ENCODE assay signal across 15 cellular contexts in genomic region chr3:156542101-156543042, GRCh38. TPM values are rescaled to one million over a fixed set of nuclear protein-coding genes. Genes with fewer than 3 reads are reported as not detected.
DNase-seq lines count a peak whose midpoint lies in the region; ATAC-seq and TF ChIP-seq lines count a peak whose summit lies in the region.
"Had no signal": no experiment of that assay in that cellular context is flagged by ENCODE, and none has a peak within 500 bp of the region (broad histone marks: within the 10 kb centered on the region; RNA-seq: fewer than 3 reads in every experiment).

No MANE protein-coding gene starts in this region.

- intact Hi-C loops in adrenal gland (cut with DNase I) (no loop called here), heart left ventricle (cut with DNase I) (loop anchor here in 6 of 10 donors (5.0 to 10.0 kb wide), 5 partner anchors 272 to 595 kb away; no protein-coding TSS in a partner anchor), sigmoid colon (cut with DNase I) (loop anchor here (5.0 kb wide), 1 partner anchor 65 kb away; no protein-coding TSS in a partner anchor)

- no peak overlapping the region for H2AFZ ChIP-seq in ACC112 (ENCODE audit: low read length, unreplicated experiment)

- TF ChIP-seq CTCF in adrenal gland (IDR thresholded peaks at IDR 0.05) (no peak), heart left ventricle (IDR thresholded peaks at IDR 0.05) (no peak), sigmoid colon (IDR thresholded peaks at IDR 0.05) (no peak)

- H3K4me3 ChIP-seq in ACC112 (ENCODE audit: low read depth, low read length) (no peak overlapping the region), adrenal gland (no peak overlapping the region), heart left ventricle (no peak overlapping the region), sigmoid colon (no peak overlapping the region), HAP-1 (no peak overlapping the region)
- H3K4me3 ChIP-seq: skin epidermis had no signal

- H3K27ac ChIP-seq in ACC112 (ENCODE audit: low read depth, low read length) (peak overlapping the region; percentile 88), adrenal gland (peak overlapping the region in 4 of 5 donors; percentile 11 to 67 (median 46)), heart left ventricle (peak overlapping the region; percentile 56 to 89 (median 70)), sigmoid colon (peak overlapping the region; percentile 3 to 77 (median 72))

- H3K4me1 ChIP-seq in ACC112 (ENCODE audit: control insufficient read depth, insufficient read depth, low read length, unreplicated experiment) (peaks cover 61% of the 10 kb centered on the region), adrenal gland (replicated peaks in 1 of 2) (peaks cover under 1 to 46% of the 10 kb centered on the region in 2 donors), heart left ventricle (peaks cover 8 to 68% (median 48%) of the 10 kb centered on the region in 12 donors), sigmoid colon (peaks cover 0 to 95% (median 56%) of the 10 kb centered on the region in 4 donors), HAP-1 (peaks cover 4% of the 10 kb centered on the region; the same call in 1 of the 2 replicates)

- peaks cover 43% of the 10 kb centered on the region for H3K79me2 ChIP-seq in ACC112 (ENCODE audit: control insufficient read depth, insufficient read depth, low read length, unreplicated experiment)

- peak in 1 of 4 donors; percentile 50 for TF ChIP-seq EP300 in sigmoid colon (IDR thresholded peaks at IDR 0.05)

- WGBS in adrenal gland, 4 donors = 23 to 40% (median 33%) methylated on average over 5 of the region's 5 CpGs
- WGBS in heart left ventricle, 4 donors = 12 to 25% (median 14%) methylated on average over 5 of the region's 5 CpGs
- WGBS in sigmoid colon, 2 donors = 75 to 76% methylated on average over 5 of the region's 5 CpGs

- TF ChIP-seq POLR2A in adrenal gland (IDR thresholded peaks at IDR 0.05) = no peak
- no peak for TF ChIP-seq POLR2A in heart left ventricle (IDR thresholded peaks at IDR 0.05)
- no peak for TF ChIP-seq POLR2A in sigmoid colon (IDR thresholded peaks at IDR 0.05)

- H3K27me3 ChIP-seq in ACC112 (ENCODE audit: insufficient read depth, low read length) (no peaks in the 10 kb centered on the region), adrenal gland (no peaks in the 10 kb centered on the region), heart left ventricle (no peaks in the 10 kb centered on the region), sigmoid colon (no peaks in the 10 kb centered on the region), HAP-1 (ENCODE audit: low read depth) (no peaks in the 10 kb centered on the region)

- in situ Hi-C loops in HAP-1 (cut with MboI; ENCODE audit: low sequenced_read_pairs) = loop anchor here (25.0 kb wide), 1 partner anchor 545 kb away; no protein-coding TSS in a partner anchor

- DNase-seq in adrenal gland (no peak), heart left ventricle (peak in 2 of 5 donors; percentile 34 to 36), sigmoid colon (no peak), NCI-H2227 treated with DMSO at 0.1 percent for 48 hours (lab: John Stamatoyannopoulos, UW) (no peak), HAP-1 (ENCODE audit: low spot score in 2 of 2) (no peak), epidermal melanocyte (ENCODE audit: insufficient read length, low spot score) (no peak)
- no peak for DNase-seq in activated CD8-positive, alpha-beta memory T cell treated with anti-CD3 and anti-CD28 coated beads for 24 hours
- DNase-seq: activated CD4-positive, alpha-beta T cell treated with anti-CD3 and anti-CD28 coated beads, Interleukin-2, amount 50 U/mL, for 1 hour; DMS153; NCI-H187; NCI-H748 treated with DMSO at 0.1 percent for 48 hours; T1000 had no signal

- peak; percentile 77 to 93 (median 85) for ATAC-seq in heart left ventricle
- ATAC-seq: activated T-helper 17 cell treated with anti-CD3 and anti-CD28 coated beads, Interleukin-2, amount 50 U/mL, for 72 hours had no signal

- no peaks in the 10 kb centered on the region for H3K9me3 ChIP-seq in adrenal gland (replicated peaks in 1 of 3)
- no peaks in the 10 kb centered on the region for H3K9me3 ChIP-seq in heart left ventricle
- H3K9me3 ChIP-seq in sigmoid colon = no peaks in the 10 kb centered on the region
- H3K9me3 ChIP-seq in HAP-1 = no peaks in the 10 kb centered on the region

- H3K36me3 ChIP-seq in ACC112 (ENCODE audit: insufficient read depth, low read length) (peaks cover 78% of the 10 kb centered on the region), adrenal gland (replicated peaks in 1 of 2) (peaks cover 0 to 7% of the 10 kb centered on the region in 2 donors), heart left ventricle (peaks cover 0 to 98% (median 88%) of the 10 kb centered on the region in 9 donors), sigmoid colon (peaks cover 0 to 53% (median 3%) of the 10 kb centered on the region in 4 donors), HAP-1 (replicated peaks) (peaks cover 69% of the 10 kb centered on the region)

RNA-seq across cellular contexts. Expression of gene SSR3, which starts 12.5 kb away (rescaled TPM):
- total RNA-seq in adrenal gland = 100 to 1,000 TPM in 6 of 8 donors, 10 to 100 TPM in 2; 93.6 to 479 (median 116) TPM
- polyA plus RNA-seq in adrenal gland = 100 to 1,000 TPM in 1 of 3 donors, 10 to 100 TPM in 2; 47.1 to 407 (median 84.1) TPM
- 100 to 1,000 TPM; 171 to 456 (median 197) TPM for total RNA-seq in heart left ventricle
- polyA plus RNA-seq in heart left ventricle = 100 to 1,000 TPM; 112 to 900 TPM
- 100 to 1,000 TPM in 1 of 4 donors, 10 to 100 TPM in 3; 78.1 to 113 (median 90.4) TPM for total RNA-seq in sigmoid colon
- polyA plus RNA-seq in sigmoid colon = 100 to 1,000 TPM in 1 of 3 donors, 10 to 100 TPM in 2; 59.2 to 102 (median 61.9) TPM

Comparison
In these comparisons a context has a peak if more than half of its experiments do, and no peak if none do; other contexts are left out.
1. intact Hi-C loops: an anchor here in heart left ventricle (5.0 to 10.0 kb wide) and sigmoid colon (5.0 kb wide); none called in adrenal gland.